20 cellular contexts compared by ENCODE assay signal in the genomic region with DNA sequence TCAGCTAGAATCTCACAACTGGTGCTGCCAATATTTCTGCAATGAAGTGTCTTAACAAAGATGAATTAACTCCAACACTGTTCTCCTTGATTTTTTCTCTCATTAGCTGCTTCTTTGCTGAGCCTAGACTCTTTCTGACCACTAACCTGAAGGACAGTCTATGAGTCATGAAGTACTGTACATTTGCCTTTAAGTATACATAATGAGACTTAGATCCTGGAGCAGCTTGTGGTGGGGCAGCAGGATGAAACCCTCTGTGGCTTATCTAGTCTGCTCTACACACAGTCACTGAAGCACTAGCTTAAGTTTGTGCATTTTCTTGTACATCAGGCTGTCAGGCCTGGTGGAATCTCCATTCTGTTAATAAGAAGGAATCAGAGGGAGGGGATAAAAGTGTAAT.
DNase-seq lines count a peak whose midpoint lies in the region; ATAC-seq and TF ChIP-seq lines count a peak whose summit lies in the region.
"Had no signal": no experiment of that assay in that cellular context is flagged by ENCODE, and none has a peak within 500 bp of the region (broad histone marks: within the 10 kb centered on the region; RNA-seq: fewer than 3 reads in every experiment).

No MANE protein-coding gene starts in this region.

- no peak for TF ChIP-seq CTCF in ascending aorta (IDR thresholded peaks at IDR 0.05)
- no peak for TF ChIP-seq CTCF in lower lobe of right lung (IDR thresholded peaks at IDR 0.05)

- H3K4me1 ChIP-seq in ascending aorta (no peaks in the 10 kb centered on the region), lower lobe of right lung (no peaks in the 10 kb centered on the region)
- H3K4me1 ChIP-seq: body of pancreas, left lung, upper lobe of right lung had no signal

- H3K9me3 ChIP-seq in ascending aorta (no peaks in the 10 kb centered on the region), lower lobe of right lung (no peaks in the 10 kb centered on the region)
- H3K9me3 ChIP-seq: body of pancreas, left lung, upper lobe of right lung had no signal

- H3K4me3 ChIP-seq in ascending aorta (no peak overlapping the region), lower lobe of right lung (no peak overlapping the region)
- H3K4me3 ChIP-seq: body of pancreas, left lung, upper lobe of right lung had no signal

- peak; percentile 23 for DNase-seq in Caki2 (ENCODE audit: low read depth)
- peak; percentile 31 for DNase-seq in M059J (ENCODE audit: low read depth)
- peak; percentile 44 for DNase-seq in astrocyte of the hippocampus (ENCODE audit: low read depth, low spot score)
- peak; percentile 62 for DNase-seq in iris pigment epithelial cell (ENCODE audit: low read depth)
- DNase-seq in foreskin melanocyte = no peak
- DNase-seq in ascending aorta (ENCODE audit: low spot score in 2 of 2) = no peak
- DNase-seq in lower lobe of right lung = no peak
- DNase-seq: activated CD4-positive, alpha-beta T cell treated with anti-CD3 and anti-CD28 coated beads, Interleukin-2, amount 10 ng/mL, durations not matched to agents 24 days and 14 days; body of pancreas; C1 segment of cervical spinal cord; effector memory CD8-positive, alpha-beta T cell; GOT3; left lung; NCI-H2171; NCI-H526; SHP77 treated with DMSO at 0.1 percent for 48 hours; upper lobe of right lung had no signal

- ATAC-seq in GM19328 (IDR thresholded peaks at IDR 0.05; ENCODE audit: unreplicated experiment) = no peak
- ATAC-seq in lower lobe of right lung = no peak
- ATAC-seq: activated naive CD4-positive, alpha-beta T cell treated with anti-CD3 and anti-CD28 coated beads, Interleukin-2, amount 50 U/mL, for 72 hours; activated T-helper 17 cell treated with anti-CD3 and anti-CD28 coated beads, Interleukin-2, amount 50 U/mL, for 72 hours; body of pancreas; effector memory CD8-positive, alpha-beta T cell; left lung; upper lobe of right lung had no signal

- H3K36me3 ChIP-seq in ascending aorta (no peaks in the 10 kb centered on the region), lower lobe of right lung (no peaks in the 10 kb centered on the region)
- H3K36me3 ChIP-seq: left lung, upper lobe of right lung had no signal

- H3K27me3 ChIP-seq in ascending aorta (no peaks in the 10 kb centered on the region), lower lobe of right lung (ENCODE audit: low read depth) (no peaks in the 10 kb centered on the region)
- H3K27me3 ChIP-seq: body of pancreas, left lung, upper lobe of right lung had no signal

- intact Hi-C loops in ascending aorta (cut with DNase I) = no loop called here
- intact Hi-C loops in lower lobe of right lung (cut with DNase I) = loop anchor here (10.0 kb wide), 1 partner anchor 592 kb away; no protein-coding TSS in a partner anchor

- H3K27ac ChIP-seq in ascending aorta (no peak overlapping the region), lower lobe of right lung (no peak overlapping the region)
- H3K27ac ChIP-seq: body of pancreas, left lung, upper lobe of right lung had no signal

- in situ Hi-C loops in Caki2 (cut with HindIII; ENCODE audit: low pct_unique_long_range_greater_than_20kb, low sequenced_read_pairs) = no loop called here

Comparison
In these comparisons a context has a peak if more than half of its experiments do, and no peak if none do; other contexts are left out.
1. DNase-seq: peak in Caki2 (single experiment), M059J (single experiment), astrocyte of the hippocampus (single experiment) and iris pigment epithelial cell (single experiment); none in foreskin melanocyte (single experiment), ascending aorta (0 of 2) and lower lobe of right lung (single experiment).